In the genomic region with DNA sequence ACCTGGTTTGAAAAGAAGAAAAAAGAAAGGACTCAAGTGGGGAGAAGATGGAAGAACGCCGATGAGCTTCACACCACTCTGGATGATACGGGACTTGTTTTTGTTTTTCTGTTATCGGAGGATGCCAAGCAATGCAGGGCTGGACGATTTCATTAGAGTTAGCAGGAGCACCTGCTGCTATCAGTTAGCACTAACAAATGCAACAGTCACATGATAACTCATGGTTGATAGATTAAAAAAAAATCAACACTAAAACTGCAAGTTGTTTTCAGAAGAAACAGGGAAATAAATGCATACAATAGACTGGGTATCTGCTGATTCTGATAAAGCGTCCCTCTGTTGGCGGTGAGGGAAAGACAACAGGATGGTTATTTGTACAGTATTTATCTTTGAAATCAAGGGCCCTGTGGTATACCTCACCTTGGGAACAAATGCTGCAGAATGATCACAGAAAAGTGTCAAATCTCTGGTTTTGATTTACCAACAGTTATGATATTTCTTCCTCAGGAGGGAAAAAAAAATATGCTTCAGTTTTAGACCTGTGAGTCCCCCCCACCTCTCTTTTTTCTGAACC, we compare ENCODE assay signal across 11 cellular contexts.
DNase-seq lines count a peak whose midpoint lies in the region; ATAC-seq and TF ChIP-seq lines count a peak whose summit lies in the region.
"Had no signal": no experiment of that assay in that cellular context is flagged by ENCODE, and none has a peak within 500 bp of the region (broad histone marks: within the 10 kb centered on the region; RNA-seq: fewer than 3 reads in every experiment).

No MANE protein-coding gene starts in this region.

- H3K9me3 ChIP-seq in T-helper 17 cell (ENCODE audit: control insufficient read depth, low read length, poor library complexity, severe bottlenecking) (no peaks in the 10 kb centered on the region), esophagus squamous epithelium (no peaks in the 10 kb centered on the region)

- ATAC-seq in T-helper 17 cell (peak; percentile 26), HG03097 (IDR thresholded peaks at IDR 0.05; ENCODE audit: low FRiP score, unreplicated experiment) (no peak)

- H3K36me3 ChIP-seq in esophagus squamous epithelium (peaks cover 0 to 6% (median 0%) of the 10 kb centered on the region in 3 donors), rectal smooth muscle tissue (ENCODE audit: control insufficient read depth, insufficient read depth, low read length) (peaks cover 3% of the 10 kb centered on the region)

- H3K4me3 Mint-ChIP-seq in T-helper 17 cell = peak overlapping the region; percentile 36
- H3K4me3 Mint-ChIP-seq: neural crest cell had no signal

- peak; percentile 19 for DNase-seq in DMS153 (lab: John Stamatoyannopoulos, UW)
- DNase-seq in DMS153 treated with DMSO at 0.1 percent for 48 hours (lab: John Stamatoyannopoulos, UW; ENCODE audit: unreplicated experiment) = no peak
- no peak for DNase-seq in T-helper 17 cell
- DNase-seq in esophagus squamous epithelium (lab: John Stamatoyannopoulos, UW) = no peak
- DNase-seq in NCI-H2196 (lab: John Stamatoyannopoulos, UW; ENCODE audit: unreplicated experiment) = no peak
- DNase-seq in anterior cingulate cortex (lab: John Stamatoyannopoulos, UW) = no peak
- DNase-seq: EL, NCI-H69 had no signal

- H3K4me1 Mint-ChIP-seq in T-helper 17 cell = peaks cover 31% of the 10 kb centered on the region

- intact Hi-C loops in esophagus squamous epithelium (cut with DNase I) = loop anchor here (10.0 kb wide), 2 partner anchors 56 to 586 kb away; no protein-coding TSS in a partner anchor

- H3K9ac ChIP-seq in rectal smooth muscle tissue (ENCODE audit: low read length) = no peak overlapping the region

- H3K27me3 Mint-ChIP-seq in T-helper 17 cell = no peaks in the 10 kb centered on the region

- peaks cover under 1% of the 10 kb centered on the region for H3K36me3 Mint-ChIP-seq in T-helper 17 cell (ENCODE audit: low read depth)

- peak overlapping the region; percentile 96 for H3K27ac Mint-ChIP-seq in T-helper 17 cell

- WGBS in esophagus squamous epithelium, 2 donors = 76 to 77% methylated on average over 7 of the region's 7 CpGs

- no peak for TF ChIP-seq POLR2A in esophagus squamous epithelium (IDR thresholded peaks at IDR 0.05)

- H3K4me1 ChIP-seq in esophagus squamous epithelium (peaks cover 0 to 76% (median 19%) of the 10 kb centered on the region in 3 donors), rectal smooth muscle tissue (ENCODE audit: control insufficient read depth, insufficient read depth, low read length) (peaks cover 18% of the 10 kb centered on the region)

- no peak for TF ChIP-seq CTCF in esophagus squamous epithelium (IDR thresholded peaks at IDR 0.05)

- H3K4me3 ChIP-seq in esophagus squamous epithelium (no peak overlapping the region), rectal smooth muscle tissue (ENCODE audit: low read length) (no peak overlapping the region)

- peak overlapping the region in 3 of 4 donors; percentile 29 to 72 (median 55) for H3K27ac ChIP-seq in esophagus squamous epithelium
- H3K27ac ChIP-seq in rectal smooth muscle tissue (ENCODE audit: low read depth, low read length) = peak overlapping the region; percentile 60

- H3K27me3 ChIP-seq in esophagus squamous epithelium (no peaks in the 10 kb centered on the region), rectal smooth muscle tissue (ENCODE audit: control insufficient read depth, insufficient read depth, low read length) (no peaks in the 10 kb centered on the region)
